8 cellular contexts compared by ENCODE assay signal in genomic region chr12:23055004-23055403, GRCh38.
DNase-seq lines count a peak whose midpoint lies in the region; ATAC-seq, FAIRE-seq and TF ChIP-seq lines count a peak whose summit lies in the region.

No MANE protein-coding gene starts in this region.

- no peaks in the 10 kb centered on the region for H3K36me3 ChIP-seq in RWPE2 (ENCODE audit: low read depth)

- no peak overlapping the region for H3K4me3 ChIP-seq in RWPE2 (ENCODE audit: severe bottlenecking)

- H3K27ac ChIP-seq in RWPE2 (ENCODE audit: poor library complexity, severe bottlenecking), result no peak overlapping the region

- H3K4me1 Mint-ChIP-seq in activated T-helper 2 cell treated with anti-CD3 and anti-CD28 coated beads, Interferon-gamma antibody, Interleukin-2, Interleukin-4, amounts not matched to agents 10 μg/mL and 5 μg/mL and 100 μg/mL, durations not matched to agents 14 hours and 24 hours and 36 hours (ENCODE audit: low read depth), result no peaks in the 10 kb centered on the region
- H3K4me1 Mint-ChIP-seq in stimulated activated naive B cell treated with anti-CD40 and anti-IgM and Interleukin-4, amounts not matched to agents 10 μg/mL and 1 μg/mL and 100 μg/mL, for 72 hours, result no peaks in the 10 kb centered on the region

- DNase-seq in D721Med (ENCODE audit: insufficient read length, low spot score) (no peak), RWPE2 (ENCODE audit: low spot score) (no peak), iPS-NIHi11 (ENCODE audit: low spot score) (peak; percentile 61), NCI-H1694 (lab: John Stamatoyannopoulos, UW) (no peak)
- DNase-seq in activated T-helper 2 cell treated with anti-CD3 and anti-CD28 coated beads, Interferon-gamma antibody, Interleukin-2, Interleukin-4, amounts not matched to agents 10 μg/mL and 5 μg/mL and 100 μg/mL, durations not matched to agents 14 hours and 24 hours and 36 hours (ENCODE audit: low spot score), result no peak
- no peak for DNase-seq in stimulated activated naive B cell treated with anti-CD40 and anti-IgM and Interleukin-4, amounts not matched to agents 10 μg/mL and 1 μg/mL and 100 μg/mL, for 72 hours

- TF ChIP-seq CTCF in D721Med (IDR thresholded peaks at IDR 0.05; ENCODE audit: insufficient read depth, missing control alignments) (peak; percentile 64), RWPE2 (IDR thresholded peaks at IDR 0.05; ENCODE audit: poor library complexity, severe bottlenecking) (peak; percentile 41)

- H3K4me3 Mint-ChIP-seq in activated T-helper 2 cell treated with anti-CD3 and anti-CD28 coated beads, Interferon-gamma antibody, Interleukin-2, Interleukin-4, amounts not matched to agents 10 μg/mL and 5 μg/mL and 100 μg/mL, durations not matched to agents 14 hours and 24 hours and 36 hours (ENCODE audit: low read depth), result no peak overlapping the region
- H3K4me3 Mint-ChIP-seq in stimulated activated naive B cell treated with anti-CD40 and anti-IgM and Interleukin-4, amounts not matched to agents 10 μg/mL and 1 μg/mL and 100 μg/mL, for 72 hours, result no peak overlapping the region

- H3K36me3 Mint-ChIP-seq in activated T-helper 2 cell treated with anti-CD3 and anti-CD28 coated beads, Interferon-gamma antibody, Interleukin-2, Interleukin-4, amounts not matched to agents 10 μg/mL and 5 μg/mL and 100 μg/mL, durations not matched to agents 14 hours and 24 hours and 36 hours (ENCODE audit: low read depth), result no peaks in the 10 kb centered on the region
- H3K36me3 Mint-ChIP-seq in stimulated activated naive B cell treated with anti-CD40 and anti-IgM and Interleukin-4, amounts not matched to agents 10 μg/mL and 1 μg/mL and 100 μg/mL, for 72 hours, result no peaks in the 10 kb centered on the region

- H3K27me3 ChIP-seq in RWPE2 (ENCODE audit: insufficient read depth, poor library complexity, severe bottlenecking), result no peaks in the 10 kb centered on the region

- no peaks in the 10 kb centered on the region for H3K27me3 Mint-ChIP-seq in activated T-helper 2 cell treated with anti-CD3 and anti-CD28 coated beads, Interferon-gamma antibody, Interleukin-2, Interleukin-4, amounts not matched to agents 10 μg/mL and 5 μg/mL and 100 μg/mL, durations not matched to agents 14 hours and 24 hours and 36 hours (ENCODE audit: low read depth)
- H3K27me3 Mint-ChIP-seq in stimulated activated naive B cell treated with anti-CD40 and anti-IgM and Interleukin-4, amounts not matched to agents 10 μg/mL and 1 μg/mL and 100 μg/mL, for 72 hours, result no peaks in the 10 kb centered on the region

- no peak for FAIRE-seq in D721Med (lab: Jason Lieb, UNC)

- peaks cover 3% of the 10 kb centered on the region for H3K9me3 Mint-ChIP-seq in activated T-helper 2 cell treated with anti-CD3 and anti-CD28 coated beads, Interferon-gamma antibody, Interleukin-2, Interleukin-4, amounts not matched to agents 10 μg/mL and 5 μg/mL and 100 μg/mL, durations not matched to agents 14 hours and 24 hours and 36 hours
- peaks cover 6 to 8% of the 10 kb centered on the region in 2 donors for H3K9me3 Mint-ChIP-seq in stimulated activated naive B cell treated with anti-CD40 and anti-IgM and Interleukin-4, amounts not matched to agents 10 μg/mL and 1 μg/mL and 100 μg/mL, for 72 hours

- no peaks in the 10 kb centered on the region for H3K4me1 ChIP-seq in RWPE2 (ENCODE audit: insufficient read depth, poor library complexity, severe bottlenecking)

- intact Hi-C loops in activated T-helper 2 cell treated with anti-CD3 and anti-CD28 coated beads, Interferon-gamma antibody, Interleukin-2, Interleukin-4, amounts not matched to agents 10 μg/mL and 5 μg/mL and 100 μg/mL, durations not matched to agents 14 hours and 24 hours and 36 hours (cut with micrococcal nuclease), result no loop called here

- H3K27ac Mint-ChIP-seq in activated T-helper 2 cell treated with anti-CD3 and anti-CD28 coated beads, Interferon-gamma antibody, Interleukin-2, Interleukin-4, amounts not matched to agents 10 μg/mL and 5 μg/mL and 100 μg/mL, durations not matched to agents 14 hours and 24 hours and 36 hours, result no peak overlapping the region
- no peak overlapping the region for H3K27ac Mint-ChIP-seq in stimulated activated naive B cell treated with anti-CD40 and anti-IgM and Interleukin-4, amounts not matched to agents 10 μg/mL and 1 μg/mL and 100 μg/mL, for 72 hours

- ATAC-seq in HG02610 (IDR thresholded peaks at IDR 0.05; ENCODE audit: unreplicated experiment) (peak; percentile 58), RWPE2 (ENCODE audit: low read depth) (no peak), HG03045 (IDR thresholded peaks at IDR 0.05; ENCODE audit: unreplicated experiment) (no peak)
- no peak for ATAC-seq in stimulated activated naive B cell treated with anti-CD40 and anti-IgM and Interleukin-4, amounts not matched to agents 10 μg/mL and 1 μg/mL and 100 μg/mL, for 72 hours (replicated peaks)

- H3K9me3 ChIP-seq in RWPE2 (ENCODE audit: severe bottlenecking), result no peaks in the 10 kb centered on the region
